ENCODE assay signal across 17 cellular contexts in the genomic region with DNA sequence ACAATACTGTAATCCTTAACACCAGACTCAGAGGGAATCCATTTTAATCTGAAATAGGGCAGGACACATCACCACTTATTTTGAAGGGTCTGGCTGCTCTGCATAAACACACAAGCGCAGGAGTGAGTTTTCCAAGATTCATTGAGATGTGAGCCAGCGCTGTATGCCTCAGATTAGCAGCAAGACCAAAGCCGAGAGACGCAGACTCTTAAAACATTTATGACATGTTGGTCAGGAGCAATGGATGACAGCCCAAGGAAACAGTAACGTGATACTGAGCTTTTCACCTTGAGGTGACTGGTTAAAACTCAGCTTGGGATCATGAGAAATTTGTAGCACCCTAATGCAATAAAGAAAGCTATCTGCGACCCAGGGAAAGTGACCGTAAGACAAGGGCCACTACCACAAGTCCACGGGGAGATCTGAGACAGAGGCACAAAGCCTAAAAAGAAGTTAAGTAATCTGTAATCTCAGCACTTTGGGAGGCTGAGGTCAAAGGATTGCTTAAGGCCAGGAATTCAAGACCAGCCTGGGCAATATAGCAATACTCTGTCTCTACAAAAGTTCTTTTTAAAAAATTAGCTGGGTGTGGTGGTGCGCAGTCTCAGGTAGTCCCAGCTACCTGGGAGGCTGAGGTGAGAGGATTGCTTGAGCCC.
"Had no signal": no experiment of that assay in that cellular context is flagged by ENCODE, and none has a peak within 500 bp of the region (broad histone marks: within the 10 kb centered on the region; RNA-seq: fewer than 3 reads in every experiment).

No MANE protein-coding gene starts in this region.

- H3K4me1 ChIP-seq: colonic mucosa, foreskin keratinocyte, left ventricle myocardium inferior, right lobe of liver had no signal

- H3K36me3 ChIP-seq: colonic mucosa, left ventricle myocardium inferior, ovary, right lobe of liver had no signal

- H3K27ac ChIP-seq: colonic mucosa, foreskin keratinocyte, left ventricle myocardium inferior, ovary, right lobe of liver had no signal

- H3K27me3 ChIP-seq: colonic mucosa, ovary, right lobe of liver had no signal

- DNase-seq: caudate nucleus; colonic mucosa; dermis blood vessel endothelial cell; foreskin keratinocyte; head of caudate nucleus; islet precursor cell; left ventricle myocardium inferior; mesendoderm; naive B cell; ovary; right lobe of liver; stimulated activated CD4-positive, alpha-beta T cell treated with anti-CD3 and anti-CD28 coated beads, Interleukin-2, amount 100 ng/mL, for 24 hours; stimulated activated CD4-positive, alpha-beta T cell treated with anti-CD3 and anti-CD28 coated beads, Interleukin-4, amount 100 ng/mL, for 4 hours; stimulated activated naive B cell treated with anti-CD40 and anti-IgM and Interleukin-4, amounts not matched to agents 10 μg/mL and 1 μg/mL and 100 μg/mL, for 72 hours; stimulated activated naive CD8-positive, alpha-beta T cell treated with anti-CD3 and anti-CD28 coated beads, Interleukin-15, amount 100 ng/mL, for 72 hours; trophoblast cell had no signal

- H3K9me3 ChIP-seq: colonic mucosa, left ventricle myocardium inferior, ovary, right lobe of liver had no signal

- H3K4me3 ChIP-seq: colonic mucosa, left ventricle myocardium inferior, lung, ovary, right lobe of liver had no signal

- ATAC-seq: foreskin keratinocyte; right lobe of liver; stimulated activated naive B cell treated with anti-CD40 and anti-IgM and Interleukin-4, amounts not matched to agents 10 μg/mL and 1 μg/mL and 100 μg/mL, for 72 hours; stimulated activated naive CD8-positive, alpha-beta T cell treated with anti-CD3 and anti-CD28 coated beads, Interleukin-15, amount 100 ng/mL, for 72 hours had no signal
